Comparison of ENCODE assay signal across 22 cellular contexts in the genomic region with DNA sequence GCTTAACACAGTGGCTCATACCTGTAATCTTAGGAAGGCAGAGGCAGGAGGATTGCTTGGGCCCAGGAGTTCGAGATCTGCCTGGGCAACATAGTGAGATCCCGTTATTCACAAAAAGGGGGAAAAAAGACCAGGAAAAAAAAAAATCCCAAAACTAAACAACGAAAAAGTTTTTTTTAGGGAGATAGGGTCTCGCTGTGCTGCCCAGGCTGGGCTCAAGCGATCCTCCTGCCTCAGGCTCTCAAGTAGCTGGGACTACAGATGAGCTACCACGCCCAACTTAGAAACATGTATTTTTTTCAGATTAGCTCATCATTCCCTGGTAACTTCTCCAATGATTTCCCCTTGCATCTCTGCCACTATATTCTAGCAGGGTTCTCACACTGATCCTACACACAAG. TPM values are rescaled to one million over a fixed set of nuclear protein-coding genes. Genes with fewer than 3 reads are reported as not detected.
A peak's percentile ranks its signal among the peaks of the same experiment; 100 is the strongest.
DNase-seq lines count a peak whose midpoint lies in the region; ATAC-seq and TF ChIP-seq lines count a peak whose summit lies in the region.
"Had no signal": no experiment of that assay in that cellular context is flagged by ENCODE, and none has a peak within 500 bp of the region (broad histone marks: within the 10 kb centered on the region; RNA-seq: fewer than 3 reads in every experiment).

No MANE protein-coding gene starts in this region.

- DNase-seq in GM23248 (no peak), RWPE1 (ENCODE audit: low spot score) (no peak), mesothelial cell of epicardium (ENCODE audit: low spot score in 2 of 2, unreplicated experiment in 2 of 2) (no peak), NCI-H2029 (lab: John Stamatoyannopoulos, UW) (no peak)
- DNase-seq: activated CD4-positive, alpha-beta T cell treated with anti-CD3 and anti-CD28 coated beads for 1 hour; activated CD8-positive, alpha-beta memory T cell treated with anti-CD3 and anti-CD28 coated beads, Interleukin-2, amount 10 ng/mL, durations not matched to agents 7 days and 5 days; CD8-positive, alpha-beta memory T cell; GDM1; Karpas-422; MV-4-11; naive B cell; NCI-H1694 treated with DMSO at 0.1 percent for 48 hours; NCI-H2227 treated with DMSO at 0.1 percent for 48 hours; NCI-H82; SHP77; testis had no signal

- no peaks in the 10 kb centered on the region for H3K27me3 ChIP-seq in GM23248 (replicated peaks; ENCODE audit: insufficient read depth)
- no peaks in the 10 kb centered on the region for H3K27me3 ChIP-seq in skeletal muscle satellite cell (ENCODE audit: control insufficient read depth, insufficient read depth, low read length)
- H3K27me3 ChIP-seq: testis had no signal

- H3K4me1 ChIP-seq in GM23248 (ENCODE audit: insufficient read depth) (peaks cover 71% of the 10 kb centered on the region), skeletal muscle satellite cell (ENCODE audit: control insufficient read depth, insufficient read depth, low read length) (peaks cover 76% of the 10 kb centered on the region)

- H3K27me3 Mint-ChIP-seq in mesothelial cell of epicardium (ENCODE audit: low read depth) = no peaks in the 10 kb centered on the region
- H3K27me3 Mint-ChIP-seq: activated CD8-positive, alpha-beta memory T cell treated with anti-CD3 and anti-CD28 coated beads, Interleukin-2, amount 10 ng/mL, durations not matched to agents 7 days and 5 days; activated T-helper 17 cell treated with anti-CD3 and anti-CD28 coated beads, Interleukin-2, amount 50 U/mL, for 72 hours had no signal

- TF ChIP-seq CTCF in RWPE1 (conservative IDR thresholded peaks at IDR 0.05; ENCODE audit: low read depth) (no peak), mesothelial cell of epicardium (IDR thresholded peaks at IDR 0.05; ENCODE audit: unreplicated experiment) (no peak)

- H3K27ac ChIP-seq in GM23248 (peak overlapping the region; percentile 93; the same call in 1 of the 2 replicates), RWPE1 (peak overlapping the region; percentile 40; the same call in 1 of the 2 replicates)
- H3K27ac ChIP-seq: parathyroid adenoma had no signal

- H3K4me3 Mint-ChIP-seq in mesothelial cell of epicardium = no peak overlapping the region
- H3K4me3 Mint-ChIP-seq: activated CD8-positive, alpha-beta memory T cell treated with anti-CD3 and anti-CD28 coated beads, Interleukin-2, amount 10 ng/mL, durations not matched to agents 7 days and 5 days; activated T-helper 17 cell treated with anti-CD3 and anti-CD28 coated beads, Interleukin-2, amount 50 U/mL, for 72 hours; CD8-positive, alpha-beta memory T cell; naive B cell had no signal

- H3K4me2 ChIP-seq in GM23248 (ENCODE audit: unreplicated experiment) (no peak overlapping the region), skeletal muscle satellite cell (ENCODE audit: low read length) (no peak overlapping the region)

- WGBS in GM23248 (ENCODE audit: low coverage in 1 of 2, low lambda C conversion rate in 2 of 2, missing lambda C conversion rate in 2 of 2), 2 experiments = 83 to 84% methylated on average over 6 of the region's 6 CpGs

- no peaks in the 10 kb centered on the region for H3K9me2 ChIP-seq in GM23248 (ENCODE audit: insufficient read depth)

- no peak overlapping the region for H2AFZ ChIP-seq in GM23248
- H2AFZ ChIP-seq: parathyroid adenoma had no signal

- H3F3A ChIP-seq in GM23248 (ENCODE audit: insufficient read depth) = peaks cover 48% of the 10 kb centered on the region

- peaks cover 51% of the 10 kb centered on the region for H3K79me2 ChIP-seq in GM23248 (ENCODE audit: insufficient read depth)

- ATAC-seq in GM18873 (IDR thresholded peaks at IDR 0.05; ENCODE audit: low FRiP score, unreplicated experiment) = no peak
- no peak for ATAC-seq in HG03095 (IDR thresholded peaks at IDR 0.05; ENCODE audit: unreplicated experiment)
- ATAC-seq: activated CD8-positive, alpha-beta memory T cell treated with anti-CD3 and anti-CD28 coated beads, Interleukin-2, amount 10 ng/mL, durations not matched to agents 7 days and 5 days; activated naive CD4-positive, alpha-beta T cell treated with anti-CD3 and anti-CD28 coated beads, Interleukin-2, amount 50 U/mL, for 72 hours; activated T-helper 17 cell treated with anti-CD3 and anti-CD28 coated beads, Interleukin-2, amount 50 U/mL, for 72 hours had no signal

- peaks cover 7% of the 10 kb centered on the region for H3K36me3 Mint-ChIP-seq in mesothelial cell of epicardium

- in situ Hi-C loops in GM23248 (cut with MboI) = no loop called here

- POLR2A ChIA-PET in RWPE1 (lab: Yijun Ruan, JAX; ENCODE audit: low non-redundant PET) = no interaction called here

- H3K9ac ChIP-seq in GM23248 (0 out of 2 replicates have a peak overlapping the region, but pooled peaks have one; percentile 72), skeletal muscle satellite cell (ENCODE audit: low read depth, low read length) (peak overlapping the region; percentile 31)
- H3K9ac ChIP-seq: parathyroid adenoma had no signal

- peaks cover 22% of the 10 kb centered on the region for H3K4me1 Mint-ChIP-seq in mesothelial cell of epicardium

- CTCF ChIA-PET in RWPE1 (lab: Yijun Ruan, JAX) = no interaction called here

- H3K9me3 Mint-ChIP-seq in mesothelial cell of epicardium = peaks cover 15% of the 10 kb centered on the region
- H3K9me3 Mint-ChIP-seq: activated naive CD4-positive, alpha-beta T cell treated with anti-CD3 and anti-CD28 coated beads, Interleukin-2, amount 50 U/mL, for 72 hours; activated T-helper 17 cell treated with anti-CD3 and anti-CD28 coated beads, Interleukin-2, amount 50 U/mL, for 72 hours; CD8-positive, alpha-beta memory T cell; naive B cell had no signal

- no peaks in the 10 kb centered on the region for H3K9me3 ChIP-seq in GM23248 (ENCODE audit: low read depth)
- no peaks in the 10 kb centered on the region for H3K9me3 ChIP-seq in skeletal muscle satellite cell (replicated peaks; ENCODE audit: low read length)
- H3K9me3 ChIP-seq: testis had no signal

- H3K4me3 ChIP-seq in GM23248 = no peak overlapping the region
- H3K4me3 ChIP-seq in skeletal muscle satellite cell (ENCODE audit: low read length) = no peak overlapping the region
- H3K4me3 ChIP-seq: testis had no signal

- no peaks in the 10 kb centered on the region; the same call in 1 of the 2 replicates for H3K36me3 ChIP-seq in GM23248 (ENCODE audit: low read depth)
- H3K36me3 ChIP-seq in skeletal muscle satellite cell (ENCODE audit: insufficient read depth, low read length) = peaks cover 4% of the 10 kb centered on the region

- H4K20me1 ChIP-seq in GM23248 (ENCODE audit: insufficient read depth) = no peaks in the 10 kb centered on the region

- peak overlapping the region; percentile 47 for H3K27ac Mint-ChIP-seq in mesothelial cell of epicardium
- H3K27ac Mint-ChIP-seq: activated CD8-positive, alpha-beta memory T cell treated with anti-CD3 and anti-CD28 coated beads, Interleukin-2, amount 10 ng/mL, durations not matched to agents 7 days and 5 days; activated naive CD4-positive, alpha-beta T cell treated with anti-CD3 and anti-CD28 coated beads, Interleukin-2, amount 50 U/mL, for 72 hours; activated T-helper 17 cell treated with anti-CD3 and anti-CD28 coated beads, Interleukin-2, amount 50 U/mL, for 72 hours had no signal

RNA-seq across cellular contexts. Expression of a gene that starts 24.3 kb away (rescaled TPM):
- 45.3 and 54.7 TPM in 2 replicates for total RNA-seq in GM23248 (2014; rRNA removed; shearing (Covaris generic))
- polyA plus RNA-seq in GM23248 (2016; fragmentation: Nextera tagmentation; extraction: Ambion mirVana) = 58.7 and 58.8 TPM in 2 replicates
- total RNA-seq in mesothelial cell of epicardium = 64.9 to 73.4 TPM (median 69.1 TPM) in 3 replicates
- total RNA-seq in skeletal muscle satellite cell (2012; rRNA removed) = 60.3 and 68.2 TPM in 2 replicates

RNA-seq across cellular contexts. Expression of a gene that starts 53.5 kb away (rescaled TPM):
- 16.5 and 16.7 TPM in 2 replicates for total RNA-seq in GM23248 (2014; rRNA removed; shearing (Covaris generic))
- polyA plus RNA-seq in GM23248 (2016; fragmentation: Nextera tagmentation; extraction: Ambion mirVana) = 10.3 and 13.0 TPM in 2 replicates
- total RNA-seq in mesothelial cell of epicardium = 49.4 to 57.8 TPM (median 56.2 TPM) in 3 replicates
- 15.7 and 17.7 TPM in 2 replicates for total RNA-seq in skeletal muscle satellite cell (2012; rRNA removed)
